8 cellular contexts compared by ENCODE assay signal in genomic region chr1:85199667-85200366, GRCh38. TPM values are rescaled to one million over a fixed set of nuclear protein-coding genes. Genes with fewer than 3 reads are reported as not detected.
DNase-seq lines count a peak whose midpoint lies in the region; ATAC-seq and TF ChIP-seq lines count a peak whose summit lies in the region.

No MANE protein-coding gene starts in this region.

- H3K36me3 ChIP-seq in left ventricle myocardium inferior = no peaks in the 10 kb centered on the region
- no peaks in the 10 kb centered on the region for H3K36me3 ChIP-seq in adrenal gland (replicated peaks in 1 of 2)
- no peaks in the 10 kb centered on the region for H3K36me3 ChIP-seq in lower lobe of right lung
- H3K36me3 ChIP-seq in vagina = no peaks in the 10 kb centered on the region

- H3K27ac ChIP-seq in left ventricle myocardium inferior (replicated peaks) (peak overlapping the region; percentile 98), adrenal gland (peak overlapping the region in 3 of 5 donors; percentile 88 to 93 (median 91)), lower lobe of right lung (peak overlapping the region; percentile 96), vagina (peak overlapping the region; percentile 92)

- WGBS in adrenal gland, 4 donors = 10 to 16% (median 14%) methylated on average over 20 to 21 of the region's 21 CpGs

- intact Hi-C loops in left ventricle myocardium inferior (cut with micrococcal nuclease) = no loop called here
- intact Hi-C loops in cardiac septum (cut with DNase I) = loop anchor here (5.0 kb wide), 1 partner anchor 53 kb away; no protein-coding TSS in a partner anchor
- intact Hi-C loops in adrenal gland (cut with DNase I) = loop anchor here in 1 of 2 donors (5.0 kb wide), 1 partner anchor 57 kb away; the partner anchor contains the start of gene C1orf52
- intact Hi-C loops in lower lobe of right lung (cut with DNase I) = no loop called here
- intact Hi-C loops in vagina (cut with DNase I) = loop anchor here (5.0 kb wide), 1 partner anchor 52 kb away; no protein-coding TSS in a partner anchor

- peaks cover 44% of the 10 kb centered on the region for H3K27me3 ChIP-seq in left ventricle myocardium inferior (ENCODE audit: low read depth)
- no peaks in the 10 kb centered on the region for H3K27me3 ChIP-seq in adrenal gland
- H3K27me3 ChIP-seq in lower lobe of right lung (ENCODE audit: low read depth) = no peaks in the 10 kb centered on the region
- H3K27me3 ChIP-seq in vagina = no peaks in the 10 kb centered on the region

- H3K4me3 ChIP-seq in left ventricle myocardium inferior = peak overlapping the region; percentile 86
- peak overlapping the region; percentile 28 to 88 (median 68) for H3K4me3 ChIP-seq in adrenal gland
- H3K4me3 ChIP-seq in lower lobe of right lung = peak overlapping the region; percentile 78
- H3K4me3 ChIP-seq in vagina = peak overlapping the region; percentile 53 to 68

- TF ChIP-seq POLR2A in adrenal gland (IDR thresholded peaks at IDR 0.05) (no peak), vagina (IDR thresholded peaks at IDR 0.05) (no peak)

- H3K4me1 ChIP-seq in left ventricle myocardium inferior (peaks cover 34% of the 10 kb centered on the region), adrenal gland (replicated peaks in 1 of 2) (peaks cover 9 to 17% of the 10 kb centered on the region in 2 donors), lower lobe of right lung (no peaks in the 10 kb centered on the region), vagina (peaks cover 58% of the 10 kb centered on the region)

- DNase-seq in left ventricle myocardium inferior (no peak), cardiac septum (ENCODE audit: low spot score) (no peak), adrenal gland (no peak), lower lobe of right lung (no peak), vagina (ENCODE audit: extremely low spot score in 2 of 2) (no peak), NCI-H524 (lab: John Stamatoyannopoulos, UW) (no peak), GDM1 (lab: John Stamatoyannopoulos, UW) (no peak)

- no peaks in the 10 kb centered on the region for H3K9me3 ChIP-seq in left ventricle myocardium inferior (replicated peaks)
- H3K9me3 ChIP-seq in adrenal gland (replicated peaks in 1 of 3) = no peaks in the 10 kb centered on the region
- no peaks in the 10 kb centered on the region for H3K9me3 ChIP-seq in lower lobe of right lung
- no peaks in the 10 kb centered on the region for H3K9me3 ChIP-seq in vagina

- ATAC-seq in lower lobe of right lung (peak in 1 of 2 donors; percentile 0), GM21381 (IDR thresholded peaks at IDR 0.05; ENCODE audit: unreplicated experiment) (no peak)

- TF ChIP-seq CTCF in left ventricle myocardium inferior (IDR thresholded peaks at IDR 0.05; ENCODE audit: borderline replicate concordance) (no peak), adrenal gland (IDR thresholded peaks at IDR 0.05) (no peak), lower lobe of right lung (IDR thresholded peaks at IDR 0.05) (no peak), vagina (IDR thresholded peaks at IDR 0.05) (no peak)

RNA-seq across cellular contexts. Expression of gene SYDE2, which starts 1.0 kb away (rescaled TPM):
- 21.4 TPM for total RNA-seq in left ventricle myocardium inferior
- 20.2 TPM for total RNA-seq in cardiac septum
- total RNA-seq in adrenal gland = 1 to 10 TPM; 3.2 to 6.3 (median 4.6) TPM
- polyA plus RNA-seq in adrenal gland = 1 to 10 TPM in 1 of 3 donors, under 1 TPM in 2; 0.40 to 1.5 (median 0.48) TPM
- 21.3 TPM for total RNA-seq in lower lobe of right lung
- 4.7 TPM for total RNA-seq in vagina

RNA-seq across cellular contexts. Expression of gene C1orf52, which starts 59.6 kb away (rescaled TPM):
- 18.5 TPM for total RNA-seq in left ventricle myocardium inferior
- 17.4 TPM for total RNA-seq in cardiac septum
- total RNA-seq in adrenal gland = 10 to 100 TPM in 7 of 8 donors, 1 to 10 TPM in 1; 6.5 to 21.0 (median 17.8) TPM
- 10 to 100 TPM; 18.0 to 29.1 (median 22.8) TPM for polyA plus RNA-seq in adrenal gland
- total RNA-seq in lower lobe of right lung = 23.4 TPM
- total RNA-seq in vagina = 13.0 TPM

Comparison
In these comparisons a context has a peak if more than half of its experiments do, and no peak if none do; other contexts are left out.
1. intact Hi-C loops: an anchor here in cardiac septum (5.0 kb wide) and vagina (5.0 kb wide); none called in left ventricle myocardium inferior and lower lobe of right lung.